Comparison of ENCODE assay signal across 1 cellular context in genomic region chr17:14276535-14277250, GRCh38.
TF ChIP-seq lines count a peak whose summit lies in the region.

No MANE protein-coding gene starts in this region.

TF ChIP-seq in HepG2, 621 proteins besides CTCF, POLR2A, EP300 and RAD21 (continued from another document):
- peak; percentile 91 for TF ChIP-seq FOXP4 (CRISPR knock-in tag; IDR thresholded peaks at IDR 0.05)
- TF ChIP-seq TBX3 (IDR thresholded peaks at IDR 0.05; ENCODE audit: borderline replicate concordance), result peak; percentile 39; the same call in 1 of the 2 replicates
- TF ChIP-seq BCL6 (CRISPR knock-in tag; IDR thresholded peaks at IDR 0.05), result peak; percentile 95
- no peak for TF ChIP-seq SOX6 (IDR thresholded peaks at IDR 0.05)
- peak; percentile 94 for TF ChIP-seq SOX6 (CRISPR knock-in tag; IDR thresholded peaks at IDR 0.05)
- no peak for TF ChIP-seq PHB2 (IDR thresholded peaks at IDR 0.05; ENCODE audit: partially characterized antibody)
- 0 out of 2 replicates have a peak, but pooled peaks have one; percentile 76 for TF ChIP-seq DNMT3B (CRISPR knock-in tag; conservative IDR thresholded peaks at IDR 0.05)
- TF ChIP-seq AHDC1 (CRISPR knock-in tag; IDR thresholded peaks at IDR 0.05; ENCODE audit: borderline replicate concordance), result peak; percentile 93; the same call in 1 of the 2 replicates
TF ChIP-seq in HepG2: peak in this region for 61.
